26 cellular contexts compared by ENCODE assay signal in genomic region chr11:75644370-75644769, GRCh38.
"Had no signal": no experiment of that assay in that cellular context is flagged by ENCODE, and none has a peak within 500 bp of the region (broad histone marks: within the 10 kb centered on the region; RNA-seq: fewer than 3 reads in every experiment).

No MANE protein-coding gene starts in this region.

- H3K4me3 ChIP-seq: stomach, suprapubic skin, testis, thoracic aorta, thyroid gland, tibial artery, tibial nerve, transverse colon, upper lobe of left lung, upper lobe of right lung, uterus, vagina had no signal

- H3K27me3 ChIP-seq: stomach, suprapubic skin, testis, thyroid gland, tibial artery, tibial nerve, transverse colon, upper lobe of left lung, upper lobe of right lung, uterus, vagina had no signal

- H3K27ac ChIP-seq: stomach, suprapubic skin, testis, thoracic aorta, thyroid gland, tibial artery, tibial nerve, transverse colon, upper lobe of left lung, upper lobe of right lung, uterus, vagina had no signal

- H3K36me3 ChIP-seq: stomach, suprapubic skin, thoracic aorta, thyroid gland, tibial artery, tibial nerve, transverse colon, upper lobe of left lung, upper lobe of right lung, uterus, vagina had no signal

- DNase-seq: stimulated activated CD4-positive, alpha-beta T cell treated with anti-CD3 and anti-CD28 coated beads, Interleukin-2, amount 100 ng/mL, for 48 hours; stimulated activated CD4-positive, alpha-beta T cell treated with anti-CD3 and anti-CD28 coated beads, Interleukin-4, amount 100 ng/mL, for 1 hour; stimulated activated CD4-positive, alpha-beta T cell treated with anti-CD3 and anti-CD28 coated beads, Interleukin-4, amount 100 ng/mL, for 24 hours; stimulated activated CD4-positive, alpha-beta T cell treated with anti-CD3 and anti-CD28 coated beads, Interleukin-4, amount 100 ng/mL, for 4 hours; stimulated activated CD8-positive, alpha-beta memory T cell treated with anti-CD3 and anti-CD28 coated beads, Interleukin-4, amount 100 ng/mL, for 48 hours; stimulated activated naive B cell treated with anti-CD40 and anti-IgM and Interleukin-4, amounts not matched to agents 10 μg/mL and 1 μg/mL and 100 μg/mL, for 72 hours; stimulated activated naive CD4-positive, alpha-beta T cell; stimulated activated naive CD4-positive, alpha-beta T cell treated with Interleukin-2 at 50 U/mL for 16 hours; stimulated activated naive CD8-positive, alpha-beta T cell treated with anti-CD3 and anti-CD28 coated beads, Interleukin-15, amount 100 ng/mL, for 72 hours; stimulated activated naive CD8-positive, alpha-beta T cell treated with anti-CD3 and anti-CD28 coated beads, Interleukin-15, Interleukin-2, amounts not matched to agents 100 U/mL and 50 U/mL, for 24 hours; stomach; substantia nigra; testis; thyroid gland; tibial artery; transverse colon; trophoblast cell; upper lobe of left lung; upper lobe of right lung; uterus had no signal

- H3K9me3 ChIP-seq: stomach, suprapubic skin, testis, thoracic aorta, thyroid gland, tibial artery, tibial nerve, transverse colon, upper lobe of left lung, upper lobe of right lung, uterus, vagina had no signal

- ATAC-seq: stimulated activated effector memory CD8-positive, alpha-beta T cell treated with anti-CD3 and anti-CD28 coated beads, Interleukin-12 subunit alpha, Interleukin-12 subunit beta, amount 100 ng/mL, for 72 hours; stimulated activated memory B cell treated with anti-CD40 and anti-IgM and Interleukin-4, amounts not matched to agents 10 μg/mL and 1 μg/mL and 100 μg/mL, for 72 hours; stimulated activated naive B cell treated with anti-CD40 and anti-IgM and Interleukin-4, amounts not matched to agents 10 μg/mL and 1 μg/mL and 100 μg/mL, for 72 hours; stimulated activated naive CD8-positive, alpha-beta T cell treated with anti-CD3 and anti-CD28 coated beads, Interleukin-15, amount 100 ng/mL, for 72 hours; stimulated activated naive CD8-positive, alpha-beta T cell treated with anti-CD3 and anti-CD28 coated beads, Interleukin-15, Interleukin-2, amounts not matched to agents 100 U/mL and 50 U/mL, for 24 hours; upper lobe of right lung had no signal
